In the genomic region with DNA sequence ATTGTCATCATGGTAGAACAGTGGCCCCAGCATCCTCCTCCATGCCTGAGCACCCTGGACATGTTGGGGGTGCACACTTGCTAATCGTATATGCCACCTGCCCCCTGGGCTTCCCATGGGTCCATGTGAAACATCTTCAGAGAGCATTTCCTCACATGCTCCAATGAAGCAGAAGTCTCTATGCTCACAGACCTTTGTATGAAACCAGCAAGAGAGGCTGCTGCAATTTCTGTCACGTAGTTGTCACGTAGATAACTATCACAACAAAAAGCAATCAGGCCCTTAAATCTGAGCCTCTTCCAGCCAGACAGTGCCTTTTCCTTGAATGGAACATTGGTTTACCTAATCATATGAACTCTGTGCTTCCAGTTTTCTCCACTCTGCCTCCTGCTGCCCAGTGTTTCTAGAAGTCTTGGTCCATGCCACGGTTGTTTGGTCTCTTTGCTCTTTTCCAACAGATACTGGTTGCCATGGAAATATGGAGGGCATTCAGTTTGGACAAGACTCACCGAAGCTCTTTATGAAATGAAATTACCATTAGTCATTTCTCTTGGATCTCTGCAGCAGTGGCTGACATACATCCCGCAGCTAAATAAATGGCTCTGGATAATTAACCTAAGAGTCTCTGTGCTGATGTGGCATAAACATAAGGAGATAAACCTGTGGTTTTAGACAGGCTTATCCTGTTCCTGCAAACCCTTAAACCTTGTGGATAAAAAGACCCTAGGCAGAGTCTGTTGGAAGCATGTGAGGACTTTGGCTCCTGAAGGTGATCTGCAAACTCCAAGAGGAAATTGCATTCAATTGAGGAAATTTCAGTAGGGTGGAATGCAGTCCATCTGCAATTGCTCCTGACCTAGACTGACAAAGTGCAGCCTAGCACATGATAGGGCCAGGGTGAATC, we compare ENCODE assay signal across 17 cellular contexts.
"Had no signal": no experiment of that assay in that cellular context is flagged by ENCODE, and none has a peak within 500 bp of the region (broad histone marks: within the 10 kb centered on the region; RNA-seq: fewer than 3 reads in every experiment).

No MANE protein-coding gene starts in this region.

- H3K4me1 ChIP-seq: ascending aorta, breast epithelium, right atrium auricular region, thyroid gland had no signal

- H3K9me3 ChIP-seq: ascending aorta, breast epithelium, right atrium auricular region, thyroid gland had no signal

- H3K4me3 ChIP-seq: ascending aorta, breast epithelium, dorsolateral prefrontal cortex, right atrium auricular region, thyroid gland had no signal

- DNase-seq: activated CD4-positive, alpha-beta T cell treated with anti-CD3 and anti-CD28 coated beads, Interleukin-2, amount 50 U/mL, for 1 hour; activated naive CD4-positive, alpha-beta T cell; activated naive CD8-positive, alpha-beta T cell treated with anti-CD3 and anti-CD28 coated beads, Interleukin-2, amount 50 U/mL, for 24 hours; dorsolateral prefrontal cortex; erythroblast; hippocampal formation; kidney glomerular epithelial cell; left ventricle myocardium superior; mesenchymal stem cell; nucleus accumbens; stimulated activated CD4-positive, alpha-beta T cell treated with anti-CD3 and anti-CD28 coated beads, Interleukin-15, amount 100 ng/mL, for 24 hours; stimulated activated CD4-positive, alpha-beta T cell treated with anti-CD3 and anti-CD28 coated beads, Interleukin-4, amount 100 ng/mL, for 1 hour; stimulated activated naive B cell treated with anti-CD40 and anti-IgM and Interleukin-4, amounts not matched to agents 10 μg/mL and 1 μg/mL and 100 μg/mL, for 72 hours; thyroid gland had no signal

- H3K27me3 ChIP-seq: ascending aorta, dorsolateral prefrontal cortex, right atrium auricular region, thyroid gland had no signal

- H3K36me3 ChIP-seq: ascending aorta, breast epithelium, right atrium auricular region, thyroid gland had no signal

- H3K27ac ChIP-seq: ascending aorta, breast epithelium, dorsolateral prefrontal cortex, right atrium auricular region, thyroid gland had no signal
